Comparison of ENCODE assay signal across 12 cellular contexts in genomic region chr11:70128435-70128906, GRCh38. TPM values are rescaled to one million over a fixed set of nuclear protein-coding genes. Genes with fewer than 3 reads are reported as not detected.
A peak's percentile ranks its signal among the peaks of the same experiment; 100 is the strongest.
DNase-seq lines count a peak whose midpoint lies in the region; ATAC-seq and TF ChIP-seq lines count a peak whose summit lies in the region.
"Had no signal": no experiment of that assay in that cellular context is flagged by ENCODE, and none has a peak within 500 bp of the region (broad histone marks: within the 10 kb centered on the region; RNA-seq: fewer than 3 reads in every experiment).

No MANE protein-coding gene starts in this region.

- TF ChIP-seq CTCF in AG09319 (IDR thresholded peaks at IDR 0.05; ENCODE audit: low read depth, low read length) (peak; percentile 5; the same call in 1 of the 2 replicates), astrocyte of the spinal cord (IDR thresholded peaks at IDR 0.05; ENCODE audit: low read depth, low read length) (peak; percentile 12)

- peak; percentile 78 for TF ChIP-seq EP300 in Ishikawa (IDR thresholded peaks at IDR 0.05; ENCODE audit: borderline replicate concordance)

- ATAC-seq in GM21367 (IDR thresholded peaks at IDR 0.05; ENCODE audit: unreplicated experiment) (no peak), GM21786 (IDR thresholded peaks at IDR 0.05; ENCODE audit: unreplicated experiment) (no peak), HG03439 (IDR thresholded peaks at IDR 0.05; ENCODE audit: unreplicated experiment) (no peak)

- no peak for DNase-seq in AG09319 (ENCODE audit: extremely low read depth, low read depth)
- DNase-seq in astrocyte of the spinal cord (ENCODE audit: low read depth, low spot score), result peak; percentile 61
- DNase-seq in lung microvascular endothelial cell (ENCODE audit: low read depth in 2 of 2), result peak; percentile 23 to 55
- no peak for DNase-seq in activated CD8-positive, alpha-beta memory T cell treated with anti-CD3 and anti-CD28 coated beads for 24 hours
- DNase-seq: CD8-positive, alpha-beta memory T cell; foreskin melanocyte; retina had no signal

- H3K4me3 ChIP-seq in astrocyte of the spinal cord (ENCODE audit: low read depth, low read length), result no peak overlapping the region
- H3K4me3 ChIP-seq: tibial nerve had no signal

- peak; percentile 66 for TF ChIP-seq RAD21 in Ishikawa (IDR thresholded peaks at IDR 0.05; ENCODE audit: low read depth)

- in situ Hi-C loops in astrocyte of the spinal cord (cut with HindIII; ENCODE audit: low sequenced_read_pairs), result no loop called here

TF ChIP-seq in Ishikawa, 13 proteins besides CTCF, POLR2A, EP300 and RAD21:
- TF ChIP-seq CREB1 (IDR thresholded peaks at IDR 0.05; ENCODE audit: low read depth), result no peak
- TF ChIP-seq TCF12 (IDR thresholded peaks at IDR 0.05; ENCODE audit: low read depth), result peak; percentile 90
- no peak for TF ChIP-seq CEBPB (IDR thresholded peaks at IDR 0.05)
- TF ChIP-seq MAX (IDR thresholded peaks at IDR 0.05), result peak; percentile 92
- TF ChIP-seq, protein P1, sequence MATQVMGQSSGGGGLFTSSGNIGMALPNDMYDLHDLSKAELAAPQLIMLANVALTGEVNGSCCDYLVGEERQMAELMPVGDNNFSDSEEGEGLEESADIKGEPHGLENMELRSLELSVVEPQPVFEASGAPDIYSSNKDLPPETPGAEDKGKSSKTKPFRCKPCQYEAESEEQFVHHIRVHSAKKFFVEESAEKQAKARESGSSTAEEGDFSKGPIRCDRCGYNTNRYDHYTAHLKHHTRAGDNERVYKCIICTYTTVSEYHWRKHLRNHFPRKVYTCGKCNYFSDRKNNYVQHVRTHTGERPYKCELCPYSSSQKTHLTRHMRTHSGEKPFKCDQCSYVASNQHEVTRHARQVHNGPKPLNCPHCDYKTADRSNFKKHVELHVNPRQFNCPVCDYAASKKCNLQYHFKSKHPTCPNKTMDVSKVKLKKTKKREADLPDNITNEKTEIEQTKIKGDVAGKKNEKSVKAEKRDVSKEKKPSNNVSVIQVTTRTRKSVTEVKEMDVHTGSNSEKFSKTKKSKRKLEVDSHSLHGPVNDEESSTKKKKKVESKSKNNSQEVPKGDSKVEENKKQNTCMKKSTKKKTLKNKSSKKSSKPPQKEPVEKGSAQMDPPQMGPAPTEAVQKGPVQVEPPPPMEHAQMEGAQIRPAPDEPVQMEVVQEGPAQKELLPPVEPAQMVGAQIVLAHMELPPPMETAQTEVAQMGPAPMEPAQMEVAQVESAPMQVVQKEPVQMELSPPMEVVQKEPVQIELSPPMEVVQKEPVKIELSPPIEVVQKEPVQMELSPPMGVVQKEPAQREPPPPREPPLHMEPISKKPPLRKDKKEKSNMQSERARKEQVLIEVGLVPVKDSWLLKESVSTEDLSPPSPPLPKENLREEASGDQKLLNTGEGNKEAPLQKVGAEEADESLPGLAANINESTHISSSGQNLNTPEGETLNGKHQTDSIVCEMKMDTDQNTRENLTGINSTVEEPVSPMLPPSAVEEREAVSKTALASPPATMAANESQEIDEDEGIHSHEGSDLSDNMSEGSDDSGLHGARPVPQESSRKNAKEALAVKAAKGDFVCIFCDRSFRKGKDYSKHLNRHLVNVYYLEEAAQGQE (IDR thresholded peaks at IDR 0.05; ENCODE audit: low read depth), result no peak
- no peak for TF ChIP-seq EGR1 (IDR thresholded peaks at IDR 0.05)
- no peak for TF ChIP-seq TAF1 (IDR thresholded peaks at IDR 0.05; ENCODE audit: low read depth)
- TF ChIP-seq ZBTB7A (IDR thresholded peaks at IDR 0.05; ENCODE audit: low read depth), result 0 out of 2 replicates have a peak, but pooled peaks have one; percentile 34
- TF ChIP-seq TEAD4 (IDR thresholded peaks at IDR 0.05), result peak; percentile 43; the same call in 1 of the 2 replicates
- peak; percentile 74 for TF ChIP-seq NFIC (IDR thresholded peaks at IDR 0.05)
- no peak for TF ChIP-seq FOXM1 (IDR thresholded peaks at IDR 0.05; ENCODE audit: borderline replicate concordance, low read depth)
- TF ChIP-seq USF1 (IDR thresholded peaks at IDR 0.05), result peak; percentile 61; the same call in 1 of the 2 replicates
- peak; percentile 23; the same call in 1 of the 2 replicates for TF ChIP-seq YY1 (IDR thresholded peaks at IDR 0.05; ENCODE audit: low read depth)

RNA-seq across cellular contexts. Expression of gene ANO1, which starts 50.4 kb away (rescaled TPM):
- total RNA-seq in lung microvascular endothelial cell, result 0.44 TPM in 1 of 2 replicates, not detected in the other
- total RNA-seq: CD8-positive, alpha-beta memory T cell had no signal

Comparison
In these comparisons a context has a peak if more than half of its experiments do, and no peak if none do; other contexts are left out.
1. DNase-seq: peak in astrocyte of the spinal cord (single experiment) and lung microvascular endothelial cell (2 of 2); none in AG09319 (single experiment) and activated CD8-positive, alpha-beta memory T cell treated with anti-CD3 and anti-CD28 coated beads for 24 hours (single experiment).